In genomic region chr5:39661026-39661779, GRCh38 we compare ENCODE assay signal across 13 cellular contexts.
DNase-seq lines count a peak whose midpoint lies in the region; ATAC-seq and TF ChIP-seq lines count a peak whose summit lies in the region.
"Had no signal": no experiment of that assay in that cellular context is flagged by ENCODE, and none has a peak within 500 bp of the region (broad histone marks: within the 10 kb centered on the region; RNA-seq: fewer than 3 reads in every experiment).

No MANE protein-coding gene starts in this region.

- H3K27ac ChIP-seq in GM23248 (peak overlapping the region; percentile 39), trophoblast cell (ENCODE audit: low read depth, low read length) (peak overlapping the region; percentile 23), Karpas-422 (ENCODE audit: low read length) (no peak overlapping the region)
- H3K27ac ChIP-seq: stomach had no signal

- H3K79me1 ChIP-seq in trophoblast cell (ENCODE audit: low read length), result no peaks in the 10 kb centered on the region

- peak overlapping the region; percentile 19 for H3K4me2 ChIP-seq in GM23248 (ENCODE audit: unreplicated experiment)
- H3K4me2 ChIP-seq in trophoblast cell (ENCODE audit: low read length), result peak overlapping the region; percentile 38
- no peak overlapping the region for H3K4me2 ChIP-seq in Karpas-422 (ENCODE audit: low read depth, low read length, poor library complexity, severe bottlenecking)

- H3K4me1 ChIP-seq in GM23248 (ENCODE audit: insufficient read depth), result peaks cover 12% of the 10 kb centered on the region
- peaks cover 2 to 5% of the 10 kb centered on the region in 2 experiments for H3K4me1 ChIP-seq in trophoblast cell (ENCODE audit: control insufficient read depth in 1 of 2, insufficient read depth in 2 of 2, low read length in 2 of 2)
- no peaks in the 10 kb centered on the region for H3K4me1 ChIP-seq in Karpas-422 (ENCODE audit: low read length)
- H3K4me1 ChIP-seq: stomach had no signal

- H2BK120ac ChIP-seq in trophoblast cell (ENCODE audit: insufficient read depth, low read length, poor library complexity), result no peak overlapping the region

- H3K9ac ChIP-seq in GM23248 (no peak overlapping the region), trophoblast cell (ENCODE audit: low read length) (no peak overlapping the region), Karpas-422 (ENCODE audit: low read length) (no peak overlapping the region)

- H3K4me3 ChIP-seq in GM23248 (no peak overlapping the region), trophoblast cell (ENCODE audit: low read depth, low read length) (no peak overlapping the region), Karpas-422 (ENCODE audit: low read length) (no peak overlapping the region)
- H3K4me3 ChIP-seq: mucosa of descending colon, stomach had no signal

- no peaks in the 10 kb centered on the region for H3K36me3 ChIP-seq in GM23248 (ENCODE audit: low read depth)
- no peaks in the 10 kb centered on the region for H3K36me3 ChIP-seq in trophoblast cell (ENCODE audit: control insufficient read depth in 1 of 2, insufficient read depth in 2 of 2, low read length in 2 of 2)
- H3K36me3 ChIP-seq in Karpas-422 (ENCODE audit: insufficient read depth, low read length), result no peaks in the 10 kb centered on the region
- H3K36me3 ChIP-seq: stomach had no signal

- H4K91ac ChIP-seq in trophoblast cell (ENCODE audit: low read depth, low read length), result no peak overlapping the region

- H3K79me2 ChIP-seq in GM23248 (ENCODE audit: insufficient read depth), result no peaks in the 10 kb centered on the region
- no peaks in the 10 kb centered on the region for H3K79me2 ChIP-seq in trophoblast cell (ENCODE audit: control insufficient read depth, insufficient read depth, low read length, poor library complexity)
- no peaks in the 10 kb centered on the region for H3K79me2 ChIP-seq in Karpas-422 (ENCODE audit: low read length)

- H3K9me3 ChIP-seq in GM23248 (ENCODE audit: low read depth) (no peaks in the 10 kb centered on the region), trophoblast cell (ENCODE audit: insufficient read depth, low read depth, low read length) (no peaks in the 10 kb centered on the region), Karpas-422 (ENCODE audit: low read length) (no peaks in the 10 kb centered on the region)
- H3K9me3 ChIP-seq: mucosa of descending colon, stomach had no signal

- no peak for ATAC-seq in HG02852 (IDR thresholded peaks at IDR 0.05; ENCODE audit: unreplicated experiment)
- ATAC-seq: mucosa of descending colon had no signal

- H4K20me1 ChIP-seq in GM23248 (ENCODE audit: insufficient read depth) (no peaks in the 10 kb centered on the region), Karpas-422 (ENCODE audit: insufficient read depth, low read depth, low read length) (no peaks in the 10 kb centered on the region)

- peak; percentile 48 for DNase-seq in GM23248
- peak; percentile 78 for DNase-seq in RPMI7951 (ENCODE audit: low read depth)
- peak; percentile 28 for DNase-seq in fibroblast of gingiva (ENCODE audit: low read depth)
- DNase-seq in trophoblast cell, result peak in 1 of 2 donors; percentile 50
- DNase-seq in Karpas-422, result no peak
- DNase-seq in GM10266 (ENCODE audit: extremely low spot score), result no peak
- DNase-seq in inferior parietal cortex (ENCODE audit: extremely low spot score), result no peak
- DNase-seq: H9, hypothalamus, KG1, mucosa of descending colon, stomach had no signal

- H3K27me3 ChIP-seq in GM23248 (replicated peaks; ENCODE audit: insufficient read depth), result no peaks in the 10 kb centered on the region
- no peaks in the 10 kb centered on the region for H3K27me3 ChIP-seq in trophoblast cell (ENCODE audit: insufficient read depth, low read length)
- no peaks in the 10 kb centered on the region for H3K27me3 ChIP-seq in Karpas-422 (ENCODE audit: low read length)
- H3K27me3 ChIP-seq: stomach had no signal

- no peaks in the 10 kb centered on the region for H3K9me2 ChIP-seq in GM23248 (ENCODE audit: insufficient read depth)
- no peaks in the 10 kb centered on the region for H3K9me2 ChIP-seq in Karpas-422 (replicated peaks; ENCODE audit: insufficient read depth, low read length)

- H3K18ac ChIP-seq in trophoblast cell (ENCODE audit: low read length), result no peak overlapping the region

- no peak overlapping the region for H4K12ac ChIP-seq in trophoblast cell (ENCODE audit: low read depth, low read length)

- no peak overlapping the region for H3K14ac ChIP-seq in trophoblast cell (ENCODE audit: low read length)

- no peak overlapping the region for H3K23ac ChIP-seq in trophoblast cell (ENCODE audit: low read length)

- no peak overlapping the region for H4K8ac ChIP-seq in trophoblast cell (ENCODE audit: low read depth, low read length)

- no peaks in the 10 kb centered on the region; the same call in 1 of the 2 replicates for H3F3A ChIP-seq in GM23248 (ENCODE audit: insufficient read depth)

- H2AFZ ChIP-seq in GM23248 (no peak overlapping the region), trophoblast cell (ENCODE audit: insufficient read depth, low read length, poor library complexity) (no peak overlapping the region), Karpas-422 (ENCODE audit: low read length) (no peak overlapping the region)

- no peak for TF ChIP-seq CTCF in GM10266 (IDR thresholded peaks at IDR 0.05; ENCODE audit: control insufficient read depth, insufficient read depth, low read depth, missing control alignments)

- no peak overlapping the region for H2AK5ac ChIP-seq in trophoblast cell (ENCODE audit: low read length)

- H3K4ac ChIP-seq in trophoblast cell (ENCODE audit: low read depth, low read length), result no peak overlapping the region

- H2BK5ac ChIP-seq in trophoblast cell (ENCODE audit: low read depth, low read length, poor library complexity), result no peak overlapping the region

- H2BK12ac ChIP-seq in trophoblast cell (ENCODE audit: low read length), result no peak overlapping the region

- in situ Hi-C loops in GM23248 (cut with MboI), result no loop called here

Comparison
In these comparisons a context has a peak if more than half of its experiments do, and no peak if none do; other contexts are left out.
1. DNase-seq: peak in GM23248 (single experiment), RPMI7951 (single experiment) and fibroblast of gingiva (single experiment); none in Karpas-422 (single experiment), GM10266 (single experiment) and inferior parietal cortex (single experiment).